In genomic region chr2:26471278-26471677, GRCh38 we compare ENCODE assay signal across 18 cellular contexts. TPM values are rescaled to one million over a fixed set of nuclear protein-coding genes. Genes with fewer than 3 reads are reported as not detected.
DNase-seq lines count a peak whose midpoint lies in the region; ATAC-seq and FAIRE-seq lines count a peak whose summit lies in the region.
"Had no signal": no experiment of that assay in that cellular context is flagged by ENCODE, and none has a peak within 500 bp of the region (broad histone marks: within the 10 kb centered on the region; RNA-seq: fewer than 3 reads in every experiment).

No MANE protein-coding gene starts in this region.

- DNase-seq in D341Med (ENCODE audit: low spot score) (peak; percentile 68), G401 (ENCODE audit: low spot score) (peak; percentile 91), NCI-H446 treated with DMSO at 0.1 percent for 48 hours (lab: John Stamatoyannopoulos, UW) (peak; percentile 24), dermis blood vessel endothelial cell (peak; percentile 43), inferior parietal cortex (ENCODE audit: extremely low spot score) (no peak), HTR-8/SVneo (ENCODE audit: insufficient read length, low spot score) (no peak)
- no peak for DNase-seq in stimulated activated CD8-positive, alpha-beta memory T cell treated with anti-CD3 and anti-CD28 coated beads, Interleukin-4, amount 100 ng/mL, for 48 hours
- DNase-seq: activated CD4-positive, alpha-beta T cell treated with anti-CD3 and anti-CD28 coated beads, Interleukin-2, amount 50 U/mL, for 4 hours; activated T-cell treated with anti-CD3 and anti-CD28 coated beads, Interleukin-2, amount 50 U/mL, for 48 hours; Caco-2; effector CD8-positive, alpha-beta T cell; IMR-90; NCI-H1105; occipital lobe; stimulated activated CD4-positive, alpha-beta T cell treated with anti-CD3 and anti-CD28 coated beads, Interleukin-2, amount 100 ng/mL, for 48 hours had no signal

- in situ Hi-C loops in G401 (cut with HindIII; ENCODE audit: low sequenced_read_pairs) = no loop called here

- FAIRE-seq in HTR-8/SVneo (lab: Jason Lieb, UNC) = no peak

- no peak for ATAC-seq in HG03139 (IDR thresholded peaks at IDR 0.05; ENCODE audit: unreplicated experiment)
- ATAC-seq: Panc1, sciatic nerve had no signal

RNA-seq across cellular contexts. Expression of gene OTOF, which starts 6.6 kb away (rescaled TPM):
- 0.49 and 9.3 TPM in 2 replicates for total RNA-seq in G401 (2014; rRNA removed; shearing (Covaris generic))
- 73.3 and 89.5 TPM in 2 replicates for total RNA-seq in dermis blood vessel endothelial cell
- total RNA-seq: IMR-90 had no signal

Comparison
In these comparisons a context has a peak if more than half of its experiments do, and no peak if none do; other contexts are left out.
1. DNase-seq: peak in D341Med (single experiment), G401 (single experiment), NCI-H446 treated with DMSO at 0.1 percent for 48 hours (single experiment) and dermis blood vessel endothelial cell (single experiment); none in stimulated activated CD8-positive, alpha-beta memory T cell treated with anti-CD3 and anti-CD28 coated beads, Interleukin-4, amount 100 ng/mL, for 48 hours (single experiment), inferior parietal cortex (single experiment) and HTR-8/SVneo (single experiment).